In the genomic region with DNA sequence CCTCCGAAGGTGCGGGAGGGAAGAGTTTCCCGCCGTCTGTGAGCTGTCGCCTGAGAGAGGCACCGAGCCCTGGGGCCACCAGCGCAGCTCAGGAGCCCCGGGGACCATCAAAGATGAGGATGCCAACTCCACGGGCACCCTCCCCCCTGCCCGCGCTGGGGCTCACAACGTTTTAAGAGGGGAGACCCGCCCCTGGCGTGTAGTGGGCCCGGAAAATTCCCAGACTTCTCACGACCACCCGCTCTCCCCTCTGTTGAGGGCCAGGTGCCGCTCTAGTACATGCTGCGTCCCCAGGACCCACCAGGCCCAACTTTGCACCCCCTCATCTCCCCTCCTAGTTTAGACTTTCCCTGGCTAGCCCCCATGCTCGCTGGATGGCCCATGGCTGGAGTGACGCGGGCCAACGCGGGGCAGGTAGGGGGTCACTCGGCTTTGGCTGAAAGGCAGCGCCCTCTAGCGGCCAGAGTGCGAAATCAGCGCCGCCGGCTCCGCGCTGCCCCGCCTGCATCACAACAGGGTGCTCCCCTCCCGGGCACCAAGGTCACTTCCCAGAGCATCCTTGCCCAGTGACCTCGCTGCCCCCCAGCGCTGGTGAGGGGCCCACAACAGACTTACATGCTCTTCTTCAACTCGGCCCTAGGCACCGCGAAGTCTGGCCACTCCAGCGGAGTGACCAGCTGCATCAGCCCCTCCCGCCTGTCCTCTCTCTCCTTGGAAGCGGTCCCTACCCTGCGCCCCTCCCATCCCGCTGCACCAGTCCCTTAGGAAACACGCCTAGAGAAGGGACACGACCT, we compare ENCODE assay signal across 8 cellular contexts. TPM values are rescaled to one million over a fixed set of nuclear protein-coding genes. Genes with fewer than 3 reads are reported as not detected.
DNase-seq lines count a peak whose midpoint lies in the region; ATAC-seq and TF ChIP-seq lines count a peak whose summit lies in the region.

No MANE protein-coding gene starts in this region.

- DNase-seq in DMS79 treated with DMSO at 0.1 percent for 48 hours (lab: John Stamatoyannopoulos, UW): peak; percentile 48
- DNase-seq in H7: peak; percentile 92
- DNase-seq in NCI-H2196 treated with DMSO at 0.1 percent for 48 hours (lab: John Stamatoyannopoulos, UW; ENCODE audit: unreplicated experiment): peak; percentile 64
- peak; percentile 78 for DNase-seq in activated CD4-positive, alpha-beta T cell treated with anti-CD3 and anti-CD28 coated beads for 48 hours
- peak; percentile 62 for DNase-seq in colonic mucosa
- DNase-seq in left lung: peak; percentile 66 to 94
- DNase-seq in stimulated activated CD4-positive, alpha-beta T cell treated with anti-CD3 and anti-CD28 coated beads, Interleukin-4, amount 100 ng/mL, for 1 hour: peak; percentile 72
- DNase-seq in MV-4-11 (lab: John Stamatoyannopoulos, UW): no peak

- intact Hi-C loops in colonic mucosa (cut with DNase I) (loop anchor here (10.0 kb wide), 1 partner anchor 126 kb away; no protein-coding TSS in a partner anchor), left lung (cut with DNase I) (no loop called here)

- H3K9ac ChIP-seq in colonic mucosa (ENCODE audit: low read depth in 2 of 2, low read length in 2 of 2): peak overlapping the region in 1 of 2 donors; percentile 35

- no peaks in the 10 kb centered on the region for H3K9me3 ChIP-seq in colonic mucosa
- no peaks in the 10 kb centered on the region for H3K9me3 ChIP-seq in left lung

- H3K4me3 ChIP-seq in H7 (ENCODE audit: insufficient read depth, low read depth, low read length) (peak overlapping the region; percentile 37), colonic mucosa (no peak overlapping the region), left lung (no peak overlapping the region)

- peaks cover 4% of the 10 kb centered on the region for H3K4me1 ChIP-seq in colonic mucosa
- H3K4me1 ChIP-seq in left lung: peaks cover 3 to 12% of the 10 kb centered on the region in 2 donors

- TF ChIP-seq CTCF in colonic mucosa (IDR thresholded peaks at IDR 0.05): peak; percentile 93
- peak; percentile 88 to 96 for TF ChIP-seq CTCF in left lung (IDR thresholded peaks at IDR 0.05)

- no peak overlapping the region for H3K27ac ChIP-seq in colonic mucosa
- no peak overlapping the region for H3K27ac ChIP-seq in left lung

- no peaks in the 10 kb centered on the region for H3K36me3 ChIP-seq in H7 (replicated peaks; ENCODE audit: control insufficient read depth, insufficient read depth, low read length)
- no peaks in the 10 kb centered on the region for H3K36me3 ChIP-seq in colonic mucosa
- H3K36me3 ChIP-seq in left lung: no peaks in the 10 kb centered on the region

- ATAC-seq in left lung: peak; percentile 99

- H3K27me3 ChIP-seq in H7 (ENCODE audit: control insufficient read depth, insufficient read depth, low read length): peaks cover 6% of the 10 kb centered on the region
- H3K27me3 ChIP-seq in colonic mucosa: no peaks in the 10 kb centered on the region
- H3K27me3 ChIP-seq in left lung: peaks cover 0 to 31% of the 10 kb centered on the region in 2 donors

RNA-seq across cellular contexts. Expression of gene CD160, which starts 1.8 kb away (rescaled TPM):
- 0.35 TPM in 1 of 2 replicates, not detected in the other for total RNA-seq in H7 (2014; rRNA removed; shearing (Covaris generic))
- total RNA-seq in colonic mucosa: under 1 TPM; 0.25 to 0.61 TPM
- 1 to 10 TPM in 1 of 2 donors, under 1 TPM in 1; 0.42 to 2.0 TPM for total RNA-seq in left lung

RNA-seq across cellular contexts. Expression of gene PDZK1, which starts 13.9 kb away (rescaled TPM):
- 1.3 and 4.1 TPM in 2 replicates for total RNA-seq in H7 (2014; rRNA removed; shearing (Covaris generic))
- total RNA-seq in colonic mucosa (under 1 TPM; 0.64 to 0.98 TPM), left lung (under 1 TPM; 0.18 to 0.29 TPM)
